In the genomic region with DNA sequence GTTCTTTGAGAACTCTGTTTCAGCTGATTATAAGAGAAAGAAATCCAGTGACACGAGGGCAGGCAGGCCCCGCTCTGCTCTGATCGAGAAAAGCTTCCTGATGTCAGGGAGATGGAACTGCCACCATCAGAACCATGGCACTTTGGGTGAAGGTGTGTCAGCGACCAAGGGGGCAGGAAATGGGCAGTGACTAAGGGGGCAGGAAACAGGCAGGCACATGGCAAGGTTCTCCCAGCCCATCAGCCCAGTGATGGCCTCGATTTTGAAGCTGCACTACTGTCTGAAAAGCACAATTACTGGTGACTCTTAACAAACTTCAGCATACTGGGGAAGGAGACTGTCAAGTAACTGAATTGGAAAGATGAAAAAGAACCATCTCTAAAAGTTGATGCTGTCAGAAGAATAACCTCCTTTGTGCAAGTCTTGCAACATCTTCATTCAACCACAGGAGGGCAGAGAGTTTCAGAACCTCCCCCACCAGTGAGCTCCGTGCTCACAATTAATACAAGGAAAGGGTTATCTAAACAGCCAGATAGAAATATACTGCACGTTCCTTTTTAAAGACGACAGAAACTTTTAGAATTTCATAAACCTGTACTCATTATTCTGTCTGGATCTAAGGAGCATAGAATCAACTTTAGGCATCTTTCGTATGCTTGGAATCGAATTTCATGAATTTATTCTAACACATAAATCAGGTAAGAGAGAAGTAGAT, we compare ENCODE assay signal across 8 cellular contexts.
DNase-seq lines count a peak whose midpoint lies in the region; ATAC-seq, FAIRE-seq and TF ChIP-seq lines count a peak whose summit lies in the region.

No MANE protein-coding gene starts in this region.

- peak; percentile 54 for TF ChIP-seq CTCF in HL-60 (IDR thresholded peaks at IDR 0.05; ENCODE audit: insufficient read depth, low read length)
- TF ChIP-seq CTCF in foreskin fibroblast (IDR thresholded peaks at IDR 0.05; ENCODE audit: low read depth, low read length), result peak; percentile 45

- DNase-seq in NCI-H1105 treated with DMSO at 0.1 percent for 48 hours (lab: John Stamatoyannopoulos, UW), result peak; percentile 5
- DNase-seq in NCI-H1105 (lab: John Stamatoyannopoulos, UW), result no peak
- DNase-seq in HL-60 (ENCODE audit: low read depth in 1 of 2, low spot score in 1 of 2), result peak; percentile 21 to 48
- peak; percentile 47 to 77 for DNase-seq in foreskin fibroblast
- DNase-seq in pons (ENCODE audit: low spot score), result peak; percentile 56
- DNase-seq in DMS79 (lab: John Stamatoyannopoulos, UW), result no peak

- FAIRE-seq in TTC549 (lab: Jason Lieb, UNC), result peak; percentile 26

- no peaks in the 10 kb centered on the region for H3K27me3 ChIP-seq in HL-60 (ENCODE audit: insufficient read depth, poor library complexity, severe bottlenecking)

- no peak overlapping the region for H3K27ac ChIP-seq in HL-60 (replicated peaks)

- H3K4me3 ChIP-seq in HL-60 (replicated peaks; ENCODE audit: insufficient read depth, low read length) (no peak overlapping the region), foreskin fibroblast (ENCODE audit: low read depth in 1 of 2, low read length in 2 of 2) (no peak overlapping the region)

- peak; percentile 73 for ATAC-seq in GM19438 (IDR thresholded peaks at IDR 0.05; ENCODE audit: low read depth, unreplicated experiment)

Comparison
In these comparisons a context has a peak if more than half of its experiments do, and no peak if none do; other contexts are left out.
1. DNase-seq: peak in NCI-H1105 treated with DMSO at 0.1 percent for 48 hours (single experiment), HL-60 (2 of 2), foreskin fibroblast (2 of 2) and pons (single experiment); none in NCI-H1105 (single experiment) and DMS79 (single experiment).